Comparison of ENCODE assay signal across 8 cellular contexts in the genomic region with DNA sequence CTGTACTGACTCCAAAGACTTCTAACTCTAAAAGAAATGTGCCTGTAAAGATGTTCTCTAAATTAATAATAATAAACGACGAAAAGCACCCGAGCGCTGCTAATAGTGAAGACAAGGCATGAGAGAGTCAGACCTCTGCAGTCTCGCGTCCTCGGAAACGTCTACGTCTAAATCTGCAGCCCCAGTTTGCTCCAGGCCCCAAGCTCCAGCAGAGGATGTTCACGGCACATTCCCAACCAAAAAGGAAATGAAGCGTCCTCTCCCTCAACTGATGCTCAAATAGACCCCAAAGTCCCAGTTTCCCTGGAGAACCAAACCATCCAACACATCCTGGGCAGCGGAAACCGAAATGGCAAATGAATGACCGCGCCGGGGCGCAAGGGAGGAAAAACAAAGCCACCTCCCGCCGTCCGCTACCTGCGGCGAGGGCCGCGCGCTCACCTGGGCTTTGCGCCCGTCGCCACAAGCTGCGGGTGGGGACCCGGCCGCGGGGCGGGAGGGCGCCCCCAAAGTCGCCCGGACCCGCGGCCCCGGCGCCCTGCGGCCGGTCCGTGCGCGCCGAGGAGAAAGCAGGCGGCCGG. TPM values are rescaled to one million over a fixed set of nuclear protein-coding genes. Genes with fewer than 3 reads are reported as not detected.
DNase-seq lines count a peak whose midpoint lies in the region; ATAC-seq and TF ChIP-seq lines count a peak whose summit lies in the region.

No MANE protein-coding gene starts in this region.

- TF ChIP-seq CTCF in BJ (IDR thresholded peaks at IDR 0.05; ENCODE audit: insufficient read depth, low read depth, low read length) (peak; percentile 29; the same call in 1 of the 2 replicates), HL-60 (IDR thresholded peaks at IDR 0.05; ENCODE audit: insufficient read depth, low read length) (no peak), SK-N-SH (IDR thresholded peaks at IDR 0.05) (peak; percentile 31)

- H4K20me1 ChIP-seq in SK-N-SH (ENCODE audit: insufficient read depth) = no peaks in the 10 kb centered on the region

- H3F3A ChIP-seq in SK-N-SH (replicated peaks; ENCODE audit: insufficient read depth) = peaks cover 14% of the 10 kb centered on the region

- H3K27ac ChIP-seq in HL-60 (replicated peaks) (no peak overlapping the region), SK-N-SH (ENCODE audit: low read depth in 2 of 2, low read length in 1 of 2) (peak overlapping the region; percentile 62 to 68), esophagus (ENCODE audit: low read depth in 2 of 2, low read length in 1 of 2) (peak overlapping the region; percentile 51 to 72), muscle layer of duodenum (ENCODE audit: low read length) (no peak overlapping the region)

- H3K4me3 ChIP-seq in BJ (ENCODE audit: low read depth, low read length) (peak overlapping the region; percentile 81), HL-60 (replicated peaks; ENCODE audit: insufficient read depth, low read length) (peak overlapping the region; percentile 54), SK-N-SH (ENCODE audit: low read depth in 2 of 2, low read length in 1 of 2) (peak overlapping the region; percentile 76 to 83), esophagus (ENCODE audit: low read depth in 1 of 2, low read length in 2 of 2) (peak overlapping the region; percentile 68 to 78), muscle layer of duodenum (ENCODE audit: low read depth in 1 of 2, low read length in 2 of 2) (peak overlapping the region; percentile 35 to 69)

- TF ChIP-seq EP300 in SK-N-SH (IDR thresholded peaks at IDR 0.05; ENCODE audit: borderline replicate concordance in 1 of 2, low read depth in 1 of 2, low read length in 1 of 2) = no peak

- no peaks in the 10 kb centered on the region for H3K9me2 ChIP-seq in SK-N-SH

- H3K27me3 ChIP-seq in BJ (ENCODE audit: control insufficient read depth, insufficient read depth, low read length) (no peaks in the 10 kb centered on the region), HL-60 (ENCODE audit: insufficient read depth, poor library complexity, severe bottlenecking) (peaks cover 52% of the 10 kb centered on the region), SK-N-SH (ENCODE audit: insufficient read depth) (no peaks in the 10 kb centered on the region), esophagus (ENCODE audit: control insufficient read depth in 1 of 2, insufficient read depth in 2 of 2, low read length in 2 of 2) (peaks cover 0 to 2% of the 10 kb centered on the region in 2 donors), muscle layer of duodenum (ENCODE audit: low read depth, low read length) (peaks cover 4% of the 10 kb centered on the region)

- ATAC-seq in GM19324 (IDR thresholded peaks at IDR 0.05; ENCODE audit: low FRiP score, unreplicated experiment) = peak; percentile 27

- no peak for TF ChIP-seq RAD21 in SK-N-SH (IDR thresholded peaks at IDR 0.05; ENCODE audit: low read length)

- H3K79me2 ChIP-seq in SK-N-SH (ENCODE audit: insufficient read depth) = peaks cover 4% of the 10 kb centered on the region

- H3K4me1 ChIP-seq in SK-N-SH (ENCODE audit: control insufficient read depth in 1 of 2, insufficient read depth in 2 of 2, low read depth in 1 of 2, low read length in 1 of 2) = peaks cover 8 to 12% of the 10 kb centered on the region in 2 experiments; a peak in 3 of 4 replicates
- H3K4me1 ChIP-seq in esophagus (ENCODE audit: control insufficient read depth in 2 of 2, insufficient read depth in 2 of 2, low read length in 1 of 2) = peaks cover 0 to 6% of the 10 kb centered on the region in 2 donors
- H3K4me1 ChIP-seq in muscle layer of duodenum (ENCODE audit: control insufficient read depth in 1 of 2, insufficient read depth in 2 of 2, low read length in 2 of 2) = peaks cover 0 to 5% of the 10 kb centered on the region in 2 donors

- peak overlapping the region; percentile 87 for H3K4me2 ChIP-seq in SK-N-SH

- no peaks in the 10 kb centered on the region for H3K36me3 ChIP-seq in BJ (ENCODE audit: control insufficient read depth, insufficient read depth, low read length)
- no peaks in the 10 kb centered on the region for H3K36me3 ChIP-seq in SK-N-SH (replicated peaks in 1 of 2; ENCODE audit: control insufficient read depth in 1 of 2, insufficient read depth in 2 of 2, low read length in 1 of 2)
- H3K36me3 ChIP-seq in esophagus (ENCODE audit: control insufficient read depth in 2 of 2, insufficient read depth in 2 of 2, low read length in 1 of 2) = no peaks in the 10 kb centered on the region
- no peaks in the 10 kb centered on the region for H3K36me3 ChIP-seq in muscle layer of duodenum (ENCODE audit: control insufficient read depth in 1 of 2, insufficient read depth in 2 of 2, low read length in 2 of 2)

- peak overlapping the region; percentile 88 for H2AFZ ChIP-seq in SK-N-SH (ENCODE audit: low read depth)

- H3K9me3 ChIP-seq in SK-N-SH = no peaks in the 10 kb centered on the region
- no peaks in the 10 kb centered on the region for H3K9me3 ChIP-seq in esophagus (ENCODE audit: control insufficient read depth in 2 of 2, insufficient read depth in 1 of 2, low read depth in 1 of 2, low read length in 1 of 2)
- no peaks in the 10 kb centered on the region for H3K9me3 ChIP-seq in muscle layer of duodenum (ENCODE audit: control insufficient read depth in 1 of 2, low read length in 2 of 2)

- 6% methylated on average over 16 of the region's 48 CpGs for WGBS in SK-N-SH (ENCODE audit: low lambda C conversion rate)
- 1% methylated on average over 33 to 48 of the region's 48 CpGs for WGBS in esophagus, 2 donors

- POLR2A ChIA-PET in BJ (lab: Charles Lee) = interaction anchor here (0.6 kb wide), 1 partner anchor 137 kb away, joined by 4 read pairs; no protein-coding TSS in a partner anchor
- POLR2A ChIA-PET in SK-N-SH (lab: Yijun Ruan, JAX) = interaction anchor here (0.5 kb wide), 1 partner anchor 15 kb away, joined by 4 read pairs; no protein-coding TSS in a partner anchor

- DNase-seq in BJ (ENCODE audit: low read depth) = no peak
- peak in 1 of 2 experiments; percentile 1 for DNase-seq in HL-60 (ENCODE audit: low read depth in 1 of 2, low spot score in 1 of 2)
- DNase-seq in SK-N-SH = no peak
- DNase-seq in AML-193 (lab: John Stamatoyannopoulos, UW) = no peak
- no peak for DNase-seq in stimulated activated CD4-positive, alpha-beta T cell treated with anti-CD3 and anti-CD28 coated beads, Interleukin-4, amount 100 ng/mL, for 1 hour

- CTCF ChIA-PET in BJ (lab: Yijun Ruan, JAX) (interaction anchor here (0.6 to 1.6 kb wide), 6 partner anchors 8 to 765 kb away, joined by 3 to 5 read pairs (median 4); no protein-coding TSS in a partner anchor), SK-N-SH (lab: Yijun Ruan, JAX) (interaction anchor here (0.6 to 2.3 kb wide), 20 partner anchors 10 to 373 kb away, joined by 3 to 8 read pairs (median 4); no protein-coding TSS in a partner anchor)

- peak overlapping the region; percentile 83 for H3K9ac ChIP-seq in SK-N-SH

TF ChIP-seq in SK-N-SH, 30 proteins besides CTCF, POLR2A, EP300 and RAD21 (continues in another document):
- TF ChIP-seq ZBTB33 (IDR thresholded peaks at IDR 0.05; ENCODE audit: borderline replicate concordance, low read depth) (0 out of 2 replicates have a peak, but pooled peaks have one; percentile 18), TCF12 (IDR thresholded peaks at IDR 0.05) (no peak), MAX (IDR thresholded peaks at IDR 0.05; ENCODE audit: low read depth) (peak; percentile 28; the same call in 1 of the 2 replicates), USF1 (IDR thresholded peaks at IDR 0.05; ENCODE audit: borderline replicate concordance, low read depth) (no peak)
- TF ChIP-seq, protein P1, sequence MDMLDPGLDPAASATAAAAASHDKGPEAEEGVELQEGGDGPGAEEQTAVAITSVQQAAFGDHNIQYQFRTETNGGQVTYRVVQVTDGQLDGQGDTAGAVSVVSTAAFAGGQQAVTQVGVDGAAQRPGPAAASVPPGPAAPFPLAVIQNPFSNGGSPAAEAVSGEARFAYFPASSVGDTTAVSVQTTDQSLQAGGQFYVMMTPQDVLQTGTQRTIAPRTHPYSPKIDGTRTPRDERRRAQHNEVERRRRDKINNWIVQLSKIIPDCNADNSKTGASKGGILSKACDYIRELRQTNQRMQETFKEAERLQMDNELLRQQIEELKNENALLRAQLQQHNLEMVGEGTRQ (IDR thresholded peaks at IDR 0.05; ENCODE audit: borderline replicate concordance, low read depth, low read length) = no peak

RNA-seq across cellular contexts. Expression of gene HECW2, which starts 0.9 kb away (rescaled TPM):
- polyA plus RNA-seq in BJ (2011; rRNA removed) (5.3 and 7.2 TPM in 2 replicates), SK-N-SH (2012; rRNA removed) (14.1 and 20.7 TPM in 2 replicates), esophagus (1 to 10 TPM; 1.6 to 2.8 TPM)
- polyA minus RNA-seq in BJ (2011; rRNA and poly(A)+ RNA removed) = 20.0 and 20.5 TPM in 2 replicates
- 7.3 and 9.8 TPM in 2 replicates for polyA plus RNA-seq in SK-N-SH (2012; cell fraction: cytosol; rRNA removed)
- polyA plus RNA-seq in SK-N-SH (2012; cell fraction: nucleus; rRNA removed) = 17.1 and 62.5 TPM in 2 replicates

RNA-seq across cellular contexts. Expression of gene CCDC150, which starts 47.1 kb away (rescaled TPM):
- polyA plus RNA-seq in BJ (2011; rRNA removed) (0.96 and 2.1 TPM in 2 replicates), SK-N-SH (2012; rRNA removed) (4.6 and 5.8 TPM in 2 replicates), esophagus (1 to 10 TPM; 1.5 to 2.6 TPM)
- 2.6 and 2.9 TPM in 2 replicates for polyA minus RNA-seq in BJ (2011; rRNA and poly(A)+ RNA removed)
- polyA plus RNA-seq in SK-N-SH (2012; cell fraction: cytosol; rRNA removed) = 1.8 and 2.2 TPM in 2 replicates
- 14.8 and 23.2 TPM in 2 replicates for polyA plus RNA-seq in SK-N-SH (2012; cell fraction: nucleus; rRNA removed)

Comparison
In these comparisons a context has a peak if more than half of its experiments do, and no peak if none do; other contexts are left out.
1. H3K27ac ChIP-seq: peak in SK-N-SH (2 of 2) and esophagus (2 of 2); none in HL-60 (single experiment) and muscle layer of duodenum (single experiment).
2. Peak in every context shown above with its lines, with median percentiles within 50 percentile points of each other: H3K4me3 ChIP-seq.